29 cellular contexts compared by ENCODE assay signal in genomic region chr4:189367832-189368231, GRCh38.
"Had no signal": no experiment of that assay in that cellular context is flagged by ENCODE, and none has a peak within 500 bp of the region (broad histone marks: within the 10 kb centered on the region; RNA-seq: fewer than 3 reads in every experiment).

No MANE protein-coding gene starts in this region.

- H3K4me3 Mint-ChIP-seq: stimulated activated effector memory CD8-positive, alpha-beta T cell treated with anti-CD3 and anti-CD28 coated beads, Interleukin-12 subunit alpha, Interleukin-12 subunit beta, amount 100 ng/mL, for 72 hours; stimulated activated memory B cell treated with anti-CD40 and anti-IgM and Interleukin-4, amounts not matched to agents 10 μg/mL and 1 μg/mL and 100 μg/mL, for 72 hours; stimulated activated naive B cell treated with anti-CD40 and anti-IgM and Interleukin-4, amounts not matched to agents 10 μg/mL and 1 μg/mL and 100 μg/mL, for 72 hours; stimulated activated naive CD8-positive, alpha-beta T cell treated with anti-CD3 and anti-CD28 coated beads, Interleukin-15, amount 100 ng/mL, for 72 hours; stimulated activated naive CD8-positive, alpha-beta T cell treated with anti-CD3 and anti-CD28 coated beads, Interleukin-15, Interleukin-2, amounts not matched to agents 100 ng/mL and 50 ng/mL, for 24 hours; type B pancreatic cell had no signal

- H3K4me1 Mint-ChIP-seq: stimulated activated effector memory CD8-positive, alpha-beta T cell treated with anti-CD3 and anti-CD28 coated beads, Interleukin-12 subunit alpha, Interleukin-12 subunit beta, amount 100 ng/mL, for 72 hours; stimulated activated memory B cell treated with anti-CD40 and anti-IgM and Interleukin-4, amounts not matched to agents 10 μg/mL and 1 μg/mL and 100 μg/mL, for 72 hours; stimulated activated naive B cell treated with anti-CD40 and anti-IgM and Interleukin-4, amounts not matched to agents 10 μg/mL and 1 μg/mL and 100 μg/mL, for 72 hours; stimulated activated naive CD8-positive, alpha-beta T cell treated with anti-CD3 and anti-CD28 coated beads, Interleukin-15, amount 100 ng/mL, for 72 hours had no signal

- H3K27me3 Mint-ChIP-seq: stimulated activated memory B cell treated with anti-CD40 and anti-IgM and Interleukin-4, amounts not matched to agents 10 μg/mL and 1 μg/mL and 100 μg/mL, for 72 hours; stimulated activated naive B cell treated with anti-CD40 and anti-IgM and Interleukin-4, amounts not matched to agents 10 μg/mL and 1 μg/mL and 100 μg/mL, for 72 hours; stimulated activated naive CD8-positive, alpha-beta T cell treated with anti-CD3 and anti-CD28 coated beads, Interleukin-15, amount 100 ng/mL, for 72 hours; stimulated activated naive CD8-positive, alpha-beta T cell treated with anti-CD3 and anti-CD28 coated beads, Interleukin-15, Interleukin-2, amounts not matched to agents 100 ng/mL and 50 ng/mL, for 24 hours; type B pancreatic cell had no signal

- H3K9me3 ChIP-seq: stomach, suprapubic skin, testis, thoracic aorta, thyroid gland, tibial artery, tibial nerve, transverse colon, upper lobe of left lung, upper lobe of right lung, uterus, vagina had no signal

- H3K4me3 ChIP-seq: stomach, suprapubic skin, testis, thoracic aorta, thyroid gland, tibial artery, tibial nerve, transverse colon, upper lobe of left lung, upper lobe of right lung, uterus, vagina had no signal

- H3K27ac ChIP-seq: stomach, suprapubic skin, testis, thoracic aorta, thyroid gland, tibial artery, tibial nerve, transverse colon, upper lobe of left lung, upper lobe of right lung, uterus, vagina had no signal

- H3K27me3 ChIP-seq: stomach, suprapubic skin, testis, thyroid gland, tibial artery, tibial nerve, transverse colon, upper lobe of left lung, upper lobe of right lung, uterus, vagina had no signal

- DNase-seq: stimulated activated CD4-positive, alpha-beta T cell treated with anti-CD3 and anti-CD28 coated beads, Interleukin-2, amount 100 ng/mL, for 48 hours; stimulated activated CD4-positive, alpha-beta T cell treated with anti-CD3 and anti-CD28 coated beads, Interleukin-4, amount 100 ng/mL, for 1 hour; stimulated activated CD4-positive, alpha-beta T cell treated with anti-CD3 and anti-CD28 coated beads, Interleukin-4, amount 100 ng/mL, for 24 hours; stimulated activated CD4-positive, alpha-beta T cell treated with anti-CD3 and anti-CD28 coated beads, Interleukin-4, amount 100 ng/mL, for 4 hours; stimulated activated CD8-positive, alpha-beta memory T cell treated with anti-CD3 and anti-CD28 coated beads, Interleukin-4, amount 100 ng/mL, for 48 hours; stimulated activated naive B cell treated with anti-CD40 and anti-IgM and Interleukin-4, amounts not matched to agents 10 μg/mL and 1 μg/mL and 100 μg/mL, for 72 hours; stimulated activated naive CD4-positive, alpha-beta T cell; stimulated activated naive CD4-positive, alpha-beta T cell treated with Interleukin-2 at 50 U/mL for 16 hours; stimulated activated naive CD8-positive, alpha-beta T cell treated with anti-CD3 and anti-CD28 coated beads, Interleukin-15, amount 100 ng/mL, for 72 hours; stimulated activated naive CD8-positive, alpha-beta T cell treated with anti-CD3 and anti-CD28 coated beads, Interleukin-15, Interleukin-2, amounts not matched to agents 100 U/mL and 50 U/mL, for 24 hours; stomach; substantia nigra; thyroid gland; tibial artery; transverse colon; trophoblast cell; upper lobe of left lung; upper lobe of right lung; uterus had no signal

- FAIRE-seq: urothelium cell line had no signal

- H3K27ac Mint-ChIP-seq: stimulated activated effector memory CD8-positive, alpha-beta T cell treated with anti-CD3 and anti-CD28 coated beads, Interleukin-12 subunit alpha, Interleukin-12 subunit beta, amount 100 ng/mL, for 72 hours; stimulated activated memory B cell treated with anti-CD40 and anti-IgM and Interleukin-4, amounts not matched to agents 10 μg/mL and 1 μg/mL and 100 μg/mL, for 72 hours; stimulated activated naive B cell treated with anti-CD40 and anti-IgM and Interleukin-4, amounts not matched to agents 10 μg/mL and 1 μg/mL and 100 μg/mL, for 72 hours; stimulated activated naive CD8-positive, alpha-beta T cell treated with anti-CD3 and anti-CD28 coated beads, Interleukin-15, amount 100 ng/mL, for 72 hours; stimulated activated naive CD8-positive, alpha-beta T cell treated with anti-CD3 and anti-CD28 coated beads, Interleukin-15, Interleukin-2, amounts not matched to agents 100 ng/mL and 50 ng/mL, for 24 hours; type B pancreatic cell had no signal

- H3K36me3 ChIP-seq: stomach, suprapubic skin, thoracic aorta, thyroid gland, tibial artery, tibial nerve, transverse colon, upper lobe of left lung, upper lobe of right lung, uterus, vagina had no signal

- ATAC-seq: stimulated activated effector memory CD8-positive, alpha-beta T cell treated with anti-CD3 and anti-CD28 coated beads, Interleukin-12 subunit alpha, Interleukin-12 subunit beta, amount 100 ng/mL, for 72 hours; stimulated activated memory B cell treated with anti-CD40 and anti-IgM and Interleukin-4, amounts not matched to agents 10 μg/mL and 1 μg/mL and 100 μg/mL, for 72 hours; stimulated activated naive B cell treated with anti-CD40 and anti-IgM and Interleukin-4, amounts not matched to agents 10 μg/mL and 1 μg/mL and 100 μg/mL, for 72 hours; stimulated activated naive CD8-positive, alpha-beta T cell treated with anti-CD3 and anti-CD28 coated beads, Interleukin-15, amount 100 ng/mL, for 72 hours; stimulated activated naive CD8-positive, alpha-beta T cell treated with anti-CD3 and anti-CD28 coated beads, Interleukin-15, Interleukin-2, amounts not matched to agents 100 U/mL and 50 U/mL, for 24 hours; upper lobe of right lung had no signal

- H3K4me1 ChIP-seq: stomach, suprapubic skin, thyroid gland, tibial artery, tibial nerve, transverse colon, upper lobe of left lung, upper lobe of right lung, uterus, vagina had no signal

- H3K36me3 Mint-ChIP-seq: stimulated activated effector memory CD8-positive, alpha-beta T cell treated with anti-CD3 and anti-CD28 coated beads, Interleukin-12 subunit alpha, Interleukin-12 subunit beta, amount 100 ng/mL, for 72 hours; stimulated activated memory B cell treated with anti-CD40 and anti-IgM and Interleukin-4, amounts not matched to agents 10 μg/mL and 1 μg/mL and 100 μg/mL, for 72 hours; stimulated activated naive B cell treated with anti-CD40 and anti-IgM and Interleukin-4, amounts not matched to agents 10 μg/mL and 1 μg/mL and 100 μg/mL, for 72 hours; type B pancreatic cell had no signal
